38 cellular contexts compared by ENCODE assay signal in the genomic region with DNA sequence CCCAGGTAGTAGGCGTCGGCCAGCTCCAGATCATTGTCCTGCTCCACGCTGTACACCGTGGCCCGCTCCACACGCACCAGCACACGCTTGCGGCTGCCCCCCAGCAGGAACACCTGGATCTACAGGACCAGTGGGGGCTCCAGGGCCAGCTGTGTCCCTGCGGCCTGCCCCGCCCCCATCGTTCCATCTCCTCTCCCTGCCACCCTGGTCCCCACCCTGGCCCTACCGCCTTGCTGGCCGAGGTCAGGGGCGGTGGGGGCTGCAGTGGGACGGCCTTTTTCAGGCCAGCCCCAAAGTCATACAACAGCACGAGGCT.
"Had no signal": no experiment of that assay in that cellular context is flagged by ENCODE, and none has a peak within 500 bp of the region (broad histone marks: within the 10 kb centered on the region; RNA-seq: fewer than 3 reads in every experiment).

No MANE protein-coding gene starts in this region.

- H3K27ac Mint-ChIP-seq: activated B cell treated with CpG ODN at 0.5 μM for 24 hours; activated CD4-positive, alpha-beta memory T cell treated with anti-CD3 and anti-CD28 coated beads for 36 hours; activated CD4-positive, alpha-beta T cell treated with anti-CD3 and anti-CD28 coated beads, Interleukin-2, amount 10 ng/mL, durations not matched to agents 24 days and 14 days; activated CD8-positive, alpha-beta memory T cell treated with anti-CD3 and anti-CD28 coated beads, Interleukin-2, amount 10 ng/mL, durations not matched to agents 7 days and 5 days; activated CD8-positive, alpha-beta T cell treated with anti-CD3 and anti-CD28 coated beads, Interleukin-2, amount 10 ng/mL, durations not matched to agents 7 days and 5 days; activated naive CD4-positive, alpha-beta T cell treated with anti-CD3 and anti-CD28 coated beads, Interleukin-2, amount 10 ng/mL, durations not matched to agents 7 days and 5 days; activated naive CD4-positive, alpha-beta T cell treated with anti-CD3 and anti-CD28 coated beads, Interleukin-2, amount 50 U/mL, for 24 hours; activated naive CD8-positive, alpha-beta T cell; activated naive CD8-positive, alpha-beta T cell treated with anti-CD3 and anti-CD28 coated beads, Interleukin-2, amount 10 ng/mL, durations not matched to agents 7 days and 5 days; activated naive CD8-positive, alpha-beta T cell treated with anti-CD3 and anti-CD28 coated beads, Interleukin-2, amount 50 U/mL, for 24 hours; activated T-cell treated with anti-CD3 and anti-CD28 coated beads, Interleukin-2, amount 50 U/mL, for 24 hours; activated T-helper 2 cell treated with anti-CD3 and anti-CD28 coated beads, Interferon-gamma antibody, Interleukin-2, Interleukin-4, amounts not matched to agents 10 μg/mL and 5 μg/mL and 100 μg/mL, durations not matched to agents 14 hours and 24 hours and 36 hours; brain; T-helper 1 cell treated with Interleukin-12 subunit alpha and Interleukin-12 subunit beta and Interleukin-4 antibody, amounts not matched to agents 30 μg/mL and 1 μg/mL, for 36 hours; T-helper 2 cell treated with Interferon-gamma antibody and Interleukin-4, amounts not matched to agents 5 μg/mL and 100 μg/mL, for 36 hours had no signal

- H3K27me3 Mint-ChIP-seq: activated B cell treated with CpG ODN at 0.5 μM for 24 hours; activated CD4-positive, alpha-beta memory T cell treated with anti-CD3 and anti-CD28 coated beads for 36 hours; activated CD4-positive, alpha-beta T cell treated with anti-CD3 and anti-CD28 coated beads, Interleukin-2, amount 10 ng/mL, durations not matched to agents 24 days and 14 days; activated CD8-positive, alpha-beta memory T cell treated with anti-CD3 and anti-CD28 coated beads, Interleukin-2, amount 10 ng/mL, durations not matched to agents 7 days and 5 days; activated naive CD4-positive, alpha-beta T cell treated with anti-CD3 and anti-CD28 coated beads, Interleukin-2, amount 10 ng/mL, durations not matched to agents 7 days and 5 days; activated naive CD4-positive, alpha-beta T cell treated with anti-CD3 and anti-CD28 coated beads, Interleukin-2, amount 50 U/mL, for 24 hours; activated naive CD8-positive, alpha-beta T cell; activated naive CD8-positive, alpha-beta T cell treated with anti-CD3 and anti-CD28 coated beads, Interleukin-2, amount 10 ng/mL, durations not matched to agents 7 days and 5 days; activated naive CD8-positive, alpha-beta T cell treated with anti-CD3 and anti-CD28 coated beads, Interleukin-2, amount 50 U/mL, for 24 hours; activated T-cell treated with anti-CD3 and anti-CD28 coated beads, Interleukin-2, amount 50 U/mL, for 24 hours; brain; central memory CD8-positive, alpha-beta T cell had no signal

- H3K9me3 ChIP-seq: ascending aorta had no signal

- FAIRE-seq: bronchial epithelial cell, TTC549 had no signal

- H3K36me3 Mint-ChIP-seq: activated naive CD4-positive, alpha-beta T cell treated with anti-CD3 and anti-CD28 coated beads, Interleukin-2, amount 50 U/mL, for 24 hours; activated naive CD8-positive, alpha-beta T cell; activated naive CD8-positive, alpha-beta T cell treated with anti-CD3 and anti-CD28 coated beads, Interleukin-2, amount 10 ng/mL, durations not matched to agents 7 days and 5 days; brain had no signal

- DNase-seq: activated B cell treated with CpG ODN at 0.5 μM for 24 hours; activated CD4-positive, alpha-beta memory T cell treated with anti-CD3 and anti-CD28 coated beads for 36 hours; activated CD4-positive, alpha-beta T cell treated with anti-CD3 and anti-CD28 coated beads for 4 hours; activated CD4-positive, alpha-beta T cell treated with anti-CD3 and anti-CD28 coated beads, Interleukin-2, amount 10 ng/mL, durations not matched to agents 24 days and 14 days; activated CD4-positive, alpha-beta T cell treated with anti-CD3 and anti-CD28 coated beads, Interleukin-2, amount 50 U/mL, for 1 hour; activated CD4-positive, alpha-beta T cell treated with anti-CD3 and anti-CD28 coated beads, Interleukin-2, amount 50 U/mL, for 4 hours; activated CD4-positive, CD25-positive, alpha-beta regulatory T cell treated with anti-CD3 and anti-CD28 coated beads, Interleukin-2, amount 50 U/mL, for 72 hours; activated CD8-positive, alpha-beta memory T cell treated with anti-CD3 and anti-CD28 coated beads for 24 hours; activated CD8-positive, alpha-beta memory T cell treated with anti-CD3 and anti-CD28 coated beads, Interleukin-2, amount 10 ng/mL, durations not matched to agents 7 days and 5 days; activated CD8-positive, alpha-beta memory T cell treated with anti-CD3 and anti-CD28 coated beads, Interleukin-2, amount 50 U/mL, for 48 hours; activated CD8-positive, alpha-beta T cell treated with anti-CD3 and anti-CD28 coated beads, Interleukin-2, amount 10 ng/mL, durations not matched to agents 7 days and 5 days; activated effector memory CD4-positive, alpha-beta T cell treated with Interleukin-2 at 50 U/mL for 16 hours; activated gamma-delta T cell; activated naive CD4-positive, alpha-beta T cell treated with anti-CD3 and anti-CD28 coated beads, Interleukin-2, amount 10 ng/mL, durations not matched to agents 7 days and 5 days; activated naive CD4-positive, alpha-beta T cell treated with Interleukin-2 at 50 U/mL for 16 hours; activated naive CD8-positive, alpha-beta T cell treated with anti-CD3 and anti-CD28 coated beads, Interleukin-2, amount 10 ng/mL, durations not matched to agents 7 days and 5 days; activated naive CD8-positive, alpha-beta T cell treated with anti-CD3 and anti-CD28 coated beads, Interleukin-2, amount 50 U/mL, for 24 hours; activated T-cell treated with anti-CD3 and anti-CD28 coated beads, Interleukin-2, amount 50 U/mL, for 24 hours; activated T-cell treated with anti-CD3 and anti-CD28 coated beads, Interleukin-2, amount 50 U/mL, for 48 hours; amygdala; anterior cingulate cortex; caudate nucleus; cerebellar nuclear complex; T-helper 1 cell; T-helper 2 cell; T-helper 9 cell had no signal

- H3K27me3 ChIP-seq: ascending aorta, cardiac muscle cell had no signal

- H3K9me3 Mint-ChIP-seq: activated B cell treated with CpG ODN at 0.5 μM for 24 hours; activated CD4-positive, alpha-beta memory T cell treated with anti-CD3 and anti-CD28 coated beads for 36 hours; activated CD4-positive, alpha-beta T cell treated with anti-CD3 and anti-CD28 coated beads, Interleukin-2, amount 10 ng/mL, durations not matched to agents 24 days and 14 days; activated naive CD4-positive, alpha-beta T cell treated with anti-CD3 and anti-CD28 coated beads, Interleukin-2, amount 10 ng/mL, durations not matched to agents 7 days and 5 days; activated naive CD4-positive, alpha-beta T cell treated with anti-CD3 and anti-CD28 coated beads, Interleukin-2, amount 50 U/mL, for 24 hours; activated naive CD8-positive, alpha-beta T cell treated with anti-CD3 and anti-CD28 coated beads, Interleukin-2, amount 10 ng/mL, durations not matched to agents 7 days and 5 days; activated naive CD8-positive, alpha-beta T cell treated with anti-CD3 and anti-CD28 coated beads, Interleukin-2, amount 50 U/mL, for 24 hours; activated T-cell treated with anti-CD3 and anti-CD28 coated beads, Interleukin-2, amount 50 U/mL, for 24 hours; activated T-helper 2 cell treated with anti-CD3 and anti-CD28 coated beads, Interferon-gamma antibody, Interleukin-2, Interleukin-4, amounts not matched to agents 10 μg/mL and 5 μg/mL and 100 μg/mL, durations not matched to agents 14 hours and 24 hours and 36 hours; brain; central memory CD8-positive, alpha-beta T cell; T-helper 1 cell treated with Interleukin-12 subunit alpha and Interleukin-12 subunit beta and Interleukin-4 antibody, amounts not matched to agents 30 μg/mL and 1 μg/mL, for 36 hours; T-helper 2 cell treated with Interferon-gamma antibody and Interleukin-4, amounts not matched to agents 5 μg/mL and 100 μg/mL, for 36 hours had no signal

- H3K27ac ChIP-seq: ascending aorta, cardiac muscle cell, VCaP had no signal

- H3K4me3 Mint-ChIP-seq: activated B cell treated with CpG ODN at 0.5 μM for 24 hours; activated CD4-positive, alpha-beta memory T cell treated with anti-CD3 and anti-CD28 coated beads for 36 hours; activated CD4-positive, alpha-beta T cell treated with anti-CD3 and anti-CD28 coated beads, Interleukin-2, amount 10 ng/mL, durations not matched to agents 24 days and 14 days; activated CD8-positive, alpha-beta memory T cell treated with anti-CD3 and anti-CD28 coated beads, Interleukin-2, amount 10 ng/mL, durations not matched to agents 7 days and 5 days; activated CD8-positive, alpha-beta T cell treated with anti-CD3 and anti-CD28 coated beads, Interleukin-2, amount 10 ng/mL, durations not matched to agents 7 days and 5 days; activated naive CD4-positive, alpha-beta T cell treated with anti-CD3 and anti-CD28 coated beads, Interleukin-2, amount 10 ng/mL, durations not matched to agents 7 days and 5 days; activated naive CD4-positive, alpha-beta T cell treated with anti-CD3 and anti-CD28 coated beads, Interleukin-2, amount 50 U/mL, for 24 hours; activated naive CD8-positive, alpha-beta T cell; activated naive CD8-positive, alpha-beta T cell treated with anti-CD3 and anti-CD28 coated beads, Interleukin-2, amount 10 ng/mL, durations not matched to agents 7 days and 5 days; activated naive CD8-positive, alpha-beta T cell treated with anti-CD3 and anti-CD28 coated beads, Interleukin-2, amount 50 U/mL, for 24 hours; activated T-cell treated with anti-CD3 and anti-CD28 coated beads, Interleukin-2, amount 50 U/mL, for 24 hours; brain; central memory CD8-positive, alpha-beta T cell; T-helper 1 cell treated with Interleukin-12 subunit alpha and Interleukin-12 subunit beta and Interleukin-4 antibody, amounts not matched to agents 30 μg/mL and 1 μg/mL, for 36 hours; T-helper 2 cell treated with Interferon-gamma antibody and Interleukin-4, amounts not matched to agents 5 μg/mL and 100 μg/mL, for 36 hours had no signal

- H3K4me1 ChIP-seq: ascending aorta had no signal

- ATAC-seq: activated CD8-positive, alpha-beta memory T cell treated with anti-CD3 and anti-CD28 coated beads, Interleukin-2, amount 10 ng/mL, durations not matched to agents 7 days and 5 days; activated CD8-positive, alpha-beta T cell treated with anti-CD3 and anti-CD28 coated beads, Interleukin-2, amount 10 ng/mL, durations not matched to agents 7 days and 5 days; activated naive CD8-positive, alpha-beta T cell treated with anti-CD3 and anti-CD28 coated beads, Interleukin-2, amount 50 U/mL, for 24 hours had no signal

- H3K4me3 ChIP-seq: ascending aorta, cardiac muscle cell had no signal

- H3K4me1 Mint-ChIP-seq: activated B cell treated with CpG ODN at 0.5 μM for 24 hours; activated CD4-positive, alpha-beta T cell treated with anti-CD3 and anti-CD28 coated beads, Interleukin-2, amount 10 ng/mL, durations not matched to agents 24 days and 14 days; activated CD8-positive, alpha-beta memory T cell treated with anti-CD3 and anti-CD28 coated beads, Interleukin-2, amount 10 ng/mL, durations not matched to agents 7 days and 5 days; activated naive CD4-positive, alpha-beta T cell treated with anti-CD3 and anti-CD28 coated beads, Interleukin-2, amount 10 ng/mL, durations not matched to agents 7 days and 5 days; activated naive CD4-positive, alpha-beta T cell treated with anti-CD3 and anti-CD28 coated beads, Interleukin-2, amount 50 U/mL, for 24 hours; activated naive CD8-positive, alpha-beta T cell treated with anti-CD3 and anti-CD28 coated beads, Interleukin-2, amount 10 ng/mL, durations not matched to agents 7 days and 5 days; activated naive CD8-positive, alpha-beta T cell treated with anti-CD3 and anti-CD28 coated beads, Interleukin-2, amount 50 U/mL, for 24 hours; brain; central memory CD8-positive, alpha-beta T cell had no signal
